12 cellular contexts compared by ENCODE assay signal in the genomic region with DNA sequence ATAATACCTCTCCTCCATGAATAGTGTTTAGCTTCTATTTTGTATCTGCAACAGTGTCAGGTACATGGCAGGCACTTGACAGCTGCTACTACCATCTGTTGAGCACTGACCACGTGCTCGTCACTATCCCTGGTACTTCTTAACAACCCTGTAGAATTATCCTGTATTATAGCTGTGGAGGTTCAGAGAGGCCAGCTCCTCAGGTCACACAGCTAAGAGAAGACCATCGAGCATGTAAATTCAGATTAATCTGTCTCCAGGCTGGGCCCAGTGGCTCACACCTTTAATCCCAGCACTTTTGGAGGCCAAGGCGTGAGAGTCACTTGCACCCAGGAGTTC. TPM values are rescaled to one million over a fixed set of nuclear protein-coding genes. Genes with fewer than 3 reads are reported as not detected.
A peak's percentile ranks its signal among the peaks of the same experiment; 100 is the strongest.
DNase-seq lines count a peak whose midpoint lies in the region; ATAC-seq and TF ChIP-seq lines count a peak whose summit lies in the region.
"Had no signal": no experiment of that assay in that cellular context is flagged by ENCODE, and none has a peak within 500 bp of the region (broad histone marks: within the 10 kb centered on the region; RNA-seq: fewer than 3 reads in every experiment).

No MANE protein-coding gene starts in this region.

- H3K36me3 ChIP-seq in heart left ventricle (peaks cover 0 to 42% (median 26%) of the 10 kb centered on the region in 9 donors), upper lobe of left lung (peaks cover 8 to 41% (median 34%) of the 10 kb centered on the region in 4 donors)

- H3K36me3 Mint-ChIP-seq in nephron (ENCODE audit: low read depth), result peaks cover 40% of the 10 kb centered on the region
- H3K36me3 Mint-ChIP-seq in activated CD8-positive, alpha-beta T cell treated with anti-CD3 and anti-CD28 coated beads, Interleukin-2, amount 10 ng/mL, durations not matched to agents 7 days and 5 days (ENCODE audit: low read depth), result peaks cover 36% of the 10 kb centered on the region

- H3K4me1 ChIP-seq in heart left ventricle (peaks cover 10 to 60% (median 45%) of the 10 kb centered on the region in 12 donors), upper lobe of left lung (peaks cover 39 to 55% (median 43%) of the 10 kb centered on the region in 4 donors)

- CTCF ChIA-PET in activated CD8-positive, alpha-beta T cell treated with anti-CD3 and anti-CD28 coated beads, Interleukin-2, amount 10 ng/mL, durations not matched to agents 7 days and 5 days (lab: Charles Lee), result interaction anchor here (0.9 to 1.2 kb wide), 2 partner anchors 84 to 281 kb away, joined by 3 to 6 read pairs; no protein-coding TSS in a partner anchor

- H3K4me3 ChIP-seq in heart left ventricle, result no peak overlapping the region
- no peak overlapping the region for H3K4me3 ChIP-seq in coronary artery
- H3K4me3 ChIP-seq in upper lobe of left lung, result no peak overlapping the region
- H3K4me3 ChIP-seq: suprapubic skin had no signal

- intact Hi-C loops in heart left ventricle (cut with DNase I), result no loop called here
- intact Hi-C loops in Right ventricle myocardium inferior (cut with DNase I), result no loop called here

- TF ChIP-seq EP300 in upper lobe of left lung (IDR thresholded peaks at IDR 0.05), result no peak

- H3K4me3 Mint-ChIP-seq in nephron, result no peak overlapping the region
- H3K4me3 Mint-ChIP-seq in activated CD8-positive, alpha-beta T cell treated with anti-CD3 and anti-CD28 coated beads, Interleukin-2, amount 10 ng/mL, durations not matched to agents 7 days and 5 days, result no peak overlapping the region

- peak overlapping the region in 2 of 3 experiments; percentile 34 to 86 for H3K27ac Mint-ChIP-seq in nephron
- no peak overlapping the region for H3K27ac Mint-ChIP-seq in activated CD8-positive, alpha-beta T cell treated with anti-CD3 and anti-CD28 coated beads, Interleukin-2, amount 10 ng/mL, durations not matched to agents 7 days and 5 days

- H3K27me3 ChIP-seq in heart left ventricle, result no peaks in the 10 kb centered on the region
- no peaks in the 10 kb centered on the region for H3K27me3 ChIP-seq in upper lobe of left lung
- H3K27me3 ChIP-seq: suprapubic skin had no signal

- H3K27me3 Mint-ChIP-seq in nephron (ENCODE audit: low read depth), result no peaks in the 10 kb centered on the region
- no peaks in the 10 kb centered on the region for H3K27me3 Mint-ChIP-seq in activated CD8-positive, alpha-beta T cell treated with anti-CD3 and anti-CD28 coated beads, Interleukin-2, amount 10 ng/mL, durations not matched to agents 7 days and 5 days (ENCODE audit: low read depth)

- H3K9me3 Mint-ChIP-seq in nephron, result no peaks in the 10 kb centered on the region
- no peaks in the 10 kb centered on the region for H3K9me3 Mint-ChIP-seq in activated CD8-positive, alpha-beta T cell treated with anti-CD3 and anti-CD28 coated beads, Interleukin-2, amount 10 ng/mL, durations not matched to agents 7 days and 5 days (ENCODE audit: insufficient read depth)

- TF ChIP-seq CTCF in heart left ventricle (IDR thresholded peaks at IDR 0.05), result no peak
- TF ChIP-seq CTCF in coronary artery (IDR thresholded peaks at IDR 0.05), result no peak
- TF ChIP-seq CTCF in nephron (IDR thresholded peaks at IDR 0.05; ENCODE audit: unreplicated experiment in 3 of 3), result no peak
- TF ChIP-seq CTCF in upper lobe of left lung (IDR thresholded peaks at IDR 0.05), result no peak

- ATAC-seq in heart left ventricle (peak in 2 of 4 donors; percentile 13 to 35), Right ventricle myocardium inferior (no peak), upper lobe of left lung (ENCODE audit: low FRiP score in 2 of 2) (peak in 1 of 2 donors; percentile 4), GM21367 (IDR thresholded peaks at IDR 0.05; ENCODE audit: unreplicated experiment) (no peak)
- no peak for ATAC-seq in activated CD8-positive, alpha-beta T cell treated with anti-CD3 and anti-CD28 coated beads, Interleukin-2, amount 10 ng/mL, durations not matched to agents 7 days and 5 days

- H3K4me1 Mint-ChIP-seq in nephron, result peaks cover 49% of the 10 kb centered on the region
- H3K4me1 Mint-ChIP-seq in activated CD8-positive, alpha-beta T cell treated with anti-CD3 and anti-CD28 coated beads, Interleukin-2, amount 10 ng/mL, durations not matched to agents 7 days and 5 days (ENCODE audit: low read depth), result no peaks in the 10 kb centered on the region

- WGBS in heart left ventricle, 4 donors, result 51 to 65% (median 55%) methylated on average over 4 of the region's 4 CpGs
- whole genome bisulfite sequencing in upper lobe of left lung, 2 donors, result 64 to 69% methylated on average over 4 of the region's 4 CpGs

- POLR2A ChIA-PET in activated CD8-positive, alpha-beta T cell treated with anti-CD3 and anti-CD28 coated beads, Interleukin-2, amount 10 ng/mL, durations not matched to agents 7 days and 5 days (lab: Charles Lee), result interaction anchor here (2.3 kb wide), 1 partner anchor 25 kb away, joined by 11 read pairs; the partner anchor contains the start of gene WSB1

- DNase-seq in heart left ventricle (no peak), Right ventricle myocardium inferior (ENCODE audit: missing footprints) (no peak), coronary artery (ENCODE audit: low spot score) (peak; percentile 38), upper lobe of left lung (no peak), GOT3 (lab: John Stamatoyannopoulos, UW) (no peak)
- DNase-seq in activated CD8-positive, alpha-beta T cell treated with anti-CD3 and anti-CD28 coated beads, Interleukin-2, amount 10 ng/mL, durations not matched to agents 7 days and 5 days, result no peak
- DNase-seq: activated naive CD4-positive, alpha-beta T cell; NCI-H1930; SIG-M5 had no signal

- no peak for TF ChIP-seq POLR2A in heart left ventricle (IDR thresholded peaks at IDR 0.05)
- no peak for TF ChIP-seq POLR2A in upper lobe of left lung (IDR thresholded peaks at IDR 0.05)

- H3K9me3 ChIP-seq in heart left ventricle (no peaks in the 10 kb centered on the region), upper lobe of left lung (no peaks in the 10 kb centered on the region)
- H3K9me3 ChIP-seq: suprapubic skin had no signal

- H3K27ac ChIP-seq in heart left ventricle, result peak overlapping the region in 9 of 12 donors; percentile 6 to 66 (median 20)
- peak overlapping the region; percentile 69 to 73 for H3K27ac ChIP-seq in coronary artery
- peak overlapping the region; percentile 16 to 64 (median 41) for H3K27ac ChIP-seq in upper lobe of left lung
- H3K27ac ChIP-seq: suprapubic skin had no signal

RNA-seq across cellular contexts. Expression of gene WSB1, which starts 26.3 kb away (rescaled TPM):
- 100 to 1,000 TPM in 1 of 9 donors, 10 to 100 TPM in 8; 22.3 to 119 (median 53.4) TPM for total RNA-seq in heart left ventricle
- 10 to 100 TPM; 62.3 to 92.1 TPM for polyA plus RNA-seq in heart left ventricle
- total RNA-seq in Right ventricle myocardium inferior, result 48.7 TPM
- total RNA-seq in upper lobe of left lung, result 100 to 1,000 TPM; 261 to 514 (median 328) TPM
- 100 to 1,000 TPM; 118 to 121 TPM for total RNA-seq in activated CD8-positive, alpha-beta T cell treated with anti-CD3 and anti-CD28 coated beads, Interleukin-2, amount 10 ng/mL, durations not matched to agents 7 days and 5 days

Comparison
In these comparisons a context has a peak if more than half of its experiments do, and no peak if none do; other contexts are left out.
1. H3K27ac ChIP-seq: peak in every context shown above with its lines; median percentile 71 in coronary artery; 41 in upper lobe of left lung; 20 in heart left ventricle.